In the genomic region with DNA sequence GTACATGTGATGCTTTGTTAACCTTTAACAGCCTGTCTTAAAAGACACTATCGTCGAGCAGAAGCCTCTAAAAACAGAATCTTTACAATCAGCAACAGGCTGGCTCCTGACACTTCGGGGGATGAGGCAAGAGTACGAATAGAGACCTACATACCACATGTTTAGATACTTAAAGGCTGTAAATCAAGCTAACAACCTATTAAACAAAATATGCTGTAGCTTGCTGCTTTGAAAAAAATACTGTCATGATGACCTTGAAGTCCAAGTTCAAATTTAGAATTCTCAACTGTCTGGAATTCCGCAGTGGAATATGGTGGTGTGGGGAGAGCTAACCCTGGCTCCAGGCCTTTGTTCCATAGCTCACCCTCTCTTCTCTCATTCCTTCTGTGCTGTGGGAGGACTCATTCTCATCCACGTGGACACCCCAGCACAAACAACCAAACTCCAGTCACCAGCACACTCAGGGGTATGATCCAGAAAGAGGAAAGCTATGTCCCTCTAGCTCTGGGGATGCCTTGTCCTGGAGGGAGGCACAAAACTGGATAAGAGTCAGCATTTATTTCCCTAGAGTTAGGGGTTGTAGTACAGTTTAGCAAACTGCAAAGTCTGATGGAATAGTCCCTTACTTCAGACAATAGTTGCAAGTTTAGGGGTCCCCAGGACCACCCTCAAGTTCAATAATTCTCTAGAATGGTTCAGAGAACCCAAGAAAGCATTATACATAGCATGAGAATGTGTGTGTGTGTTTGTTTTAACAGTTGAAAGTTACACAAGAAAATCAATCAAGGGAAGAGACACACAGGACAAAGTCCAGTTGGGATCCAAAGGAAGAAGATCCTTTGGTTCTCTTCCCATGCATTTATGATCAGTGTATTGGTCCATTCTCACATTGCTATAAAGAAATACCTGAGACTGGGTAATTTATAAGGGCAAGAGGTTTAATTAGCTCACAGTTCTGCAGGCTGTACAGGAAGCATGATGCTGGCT, we compare ENCODE assay signal across 1 cellular context.
TF ChIP-seq lines count a peak whose summit lies in the region.

No MANE protein-coding gene starts in this region.

TF ChIP-seq in SK-N-SH, 30 proteins besides CTCF, POLR2A, EP300 and RAD21 (continued from another document):
- TF ChIP-seq, protein P1, sequence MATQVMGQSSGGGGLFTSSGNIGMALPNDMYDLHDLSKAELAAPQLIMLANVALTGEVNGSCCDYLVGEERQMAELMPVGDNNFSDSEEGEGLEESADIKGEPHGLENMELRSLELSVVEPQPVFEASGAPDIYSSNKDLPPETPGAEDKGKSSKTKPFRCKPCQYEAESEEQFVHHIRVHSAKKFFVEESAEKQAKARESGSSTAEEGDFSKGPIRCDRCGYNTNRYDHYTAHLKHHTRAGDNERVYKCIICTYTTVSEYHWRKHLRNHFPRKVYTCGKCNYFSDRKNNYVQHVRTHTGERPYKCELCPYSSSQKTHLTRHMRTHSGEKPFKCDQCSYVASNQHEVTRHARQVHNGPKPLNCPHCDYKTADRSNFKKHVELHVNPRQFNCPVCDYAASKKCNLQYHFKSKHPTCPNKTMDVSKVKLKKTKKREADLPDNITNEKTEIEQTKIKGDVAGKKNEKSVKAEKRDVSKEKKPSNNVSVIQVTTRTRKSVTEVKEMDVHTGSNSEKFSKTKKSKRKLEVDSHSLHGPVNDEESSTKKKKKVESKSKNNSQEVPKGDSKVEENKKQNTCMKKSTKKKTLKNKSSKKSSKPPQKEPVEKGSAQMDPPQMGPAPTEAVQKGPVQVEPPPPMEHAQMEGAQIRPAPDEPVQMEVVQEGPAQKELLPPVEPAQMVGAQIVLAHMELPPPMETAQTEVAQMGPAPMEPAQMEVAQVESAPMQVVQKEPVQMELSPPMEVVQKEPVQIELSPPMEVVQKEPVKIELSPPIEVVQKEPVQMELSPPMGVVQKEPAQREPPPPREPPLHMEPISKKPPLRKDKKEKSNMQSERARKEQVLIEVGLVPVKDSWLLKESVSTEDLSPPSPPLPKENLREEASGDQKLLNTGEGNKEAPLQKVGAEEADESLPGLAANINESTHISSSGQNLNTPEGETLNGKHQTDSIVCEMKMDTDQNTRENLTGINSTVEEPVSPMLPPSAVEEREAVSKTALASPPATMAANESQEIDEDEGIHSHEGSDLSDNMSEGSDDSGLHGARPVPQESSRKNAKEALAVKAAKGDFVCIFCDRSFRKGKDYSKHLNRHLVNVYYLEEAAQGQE (IDR thresholded peaks at IDR 0.05; ENCODE audit: low read depth, low read length) = no peak
- TF ChIP-seq, protein P2, sequence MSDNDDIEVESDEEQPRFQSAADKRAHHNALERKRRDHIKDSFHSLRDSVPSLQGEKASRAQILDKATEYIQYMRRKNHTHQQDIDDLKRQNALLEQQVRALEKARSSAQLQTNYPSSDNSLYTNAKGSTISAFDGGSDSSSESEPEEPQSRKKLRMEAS (IDR thresholded peaks at IDR 0.05; ENCODE audit: low read depth) = no peak
- TF ChIP-seq RFX5 (IDR thresholded peaks at IDR 0.05; ENCODE audit: low read length) (no peak), SMC3 (IDR thresholded peaks at IDR 0.05; ENCODE audit: low read depth, low read length) (no peak), TEAD4 (IDR thresholded peaks at IDR 0.05; ENCODE audit: borderline replicate concordance, insufficient read depth) (no peak), JUND (IDR thresholded peaks at IDR 0.05) (no peak), SIN3A (IDR thresholded peaks at IDR 0.05; ENCODE audit: borderline replicate concordance, low read depth, low read length) (no peak), RXRA (IDR thresholded peaks at IDR 0.05; ENCODE audit: borderline replicate concordance, low read depth) (no peak), GABPA (IDR thresholded peaks at IDR 0.05; ENCODE audit: low read depth) (no peak), CHD2 (IDR thresholded peaks at IDR 0.05; ENCODE audit: low read length, partially characterized antibody) (no peak)
TF ChIP-seq in SK-N-SH: peak in this region for 0.
